In genomic region chr11:122172352-122173073, GRCh38 we compare ENCODE assay signal across 1 cellular context.
A peak's percentile ranks its signal among the peaks of the same experiment; 100 is the strongest.
TF ChIP-seq lines count a peak whose summit lies in the region.

No MANE protein-coding gene starts in this region.

TF ChIP-seq in HCT116, 20 proteins besides CTCF, POLR2A, EP300 and RAD21 (continued from another document):
- no peak for TF ChIP-seq REST (IDR thresholded peaks at IDR 0.05; ENCODE audit: low read depth)
- 0 out of 2 replicates have a peak, but pooled peaks have one; percentile 4 for TF ChIP-seq SIN3A (IDR thresholded peaks at IDR 0.05; ENCODE audit: low read depth)
- no peak for TF ChIP-seq MAX (IDR thresholded peaks at IDR 0.05)
- TF ChIP-seq SP1 (IDR thresholded peaks at IDR 0.05; ENCODE audit: low read depth): 0 out of 2 replicates have a peak, but pooled peaks have one; percentile 12
